Comparison of ENCODE assay signal across 8 cellular contexts in the genomic region with DNA sequence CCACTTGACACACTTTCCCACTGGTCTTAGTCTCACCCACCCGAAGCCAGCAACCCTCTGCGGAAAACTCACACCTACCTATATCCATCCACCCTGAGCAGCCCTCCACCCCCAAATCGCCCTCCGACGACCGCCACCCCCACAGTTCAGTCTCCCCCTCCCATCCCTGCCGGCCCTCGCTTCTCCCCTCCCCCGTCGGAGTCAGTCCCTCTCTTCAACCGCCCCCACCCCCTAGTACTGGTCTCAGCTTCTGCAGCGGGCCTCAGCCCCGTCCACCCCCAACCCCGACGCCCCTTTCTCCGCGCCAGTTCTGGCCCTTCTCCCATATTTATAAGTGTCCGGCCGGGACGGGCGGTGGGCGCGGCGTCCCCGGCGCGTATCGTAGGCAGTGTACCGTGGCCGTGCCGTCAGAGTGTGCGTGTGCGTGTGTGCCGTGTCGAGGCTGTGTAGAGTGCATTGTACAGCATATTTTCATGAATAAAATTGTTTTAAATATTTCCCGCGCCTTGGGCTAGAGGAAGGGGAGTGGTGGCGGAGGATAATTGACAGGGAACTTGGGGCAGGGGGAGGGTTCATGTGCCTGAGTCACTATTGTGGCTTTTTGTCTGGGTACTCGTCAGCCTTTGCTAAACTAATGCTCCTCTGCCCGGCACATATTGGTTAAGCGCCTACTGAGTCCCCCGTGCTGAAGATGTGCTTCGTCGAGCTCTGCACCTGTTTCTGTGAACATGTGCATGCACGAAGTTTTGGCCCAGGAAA. TPM values are rescaled to one million over a fixed set of nuclear protein-coding genes. Genes with fewer than 3 reads are reported as not detected.
A peak's percentile ranks its signal among the peaks of the same experiment; 100 is the strongest.
DNase-seq lines count a peak whose midpoint lies in the region; ATAC-seq and TF ChIP-seq lines count a peak whose summit lies in the region.

No MANE protein-coding gene starts in this region.

- DNase-seq in Kasumi-1 (lab: John Stamatoyannopoulos, UW) (peak; percentile 38 to 43), adipocyte (ENCODE audit: low read depth) (peak; percentile 56), lung (ENCODE audit: low spot score) (no peak), upper lobe of right lung (no peak), NCI-H1694 (lab: John Stamatoyannopoulos, UW) (no peak), NCI-H2081 treated with DMSO at 0.1 percent for 48 hours (lab: John Stamatoyannopoulos, UW) (no peak)

- no peak for TF ChIP-seq CTCF in lung (IDR thresholded peaks at IDR 0.05; ENCODE audit: control extremely low read depth, extremely low read depth)
- TF ChIP-seq CTCF in upper lobe of right lung (IDR thresholded peaks at IDR 0.05), result no peak

- intact Hi-C loops in upper lobe of right lung (cut with DNase I), result no loop called here

- ATAC-seq in lung (ENCODE audit: insufficient read depth, low FRiP score) (no peak), upper lobe of right lung (no peak), HG02623 (IDR thresholded peaks at IDR 0.05; ENCODE audit: unreplicated experiment) (no peak)

- H3K9me3 ChIP-seq in adipocyte (ENCODE audit: control insufficient read depth, low read length) (no peaks in the 10 kb centered on the region), lung (ENCODE audit: control insufficient read depth in 2 of 2, insufficient read depth in 1 of 2, low read length in 1 of 2) (no peaks in the 10 kb centered on the region), upper lobe of right lung (no peaks in the 10 kb centered on the region)

- peak overlapping the region; percentile 83 for H3K4me3 ChIP-seq in ACC112 (ENCODE audit: low read depth, low read length)
- H3K4me3 ChIP-seq in adipocyte (ENCODE audit: low read length), result no peak overlapping the region
- peak overlapping the region; percentile 53 for H3K4me3 ChIP-seq in lung
- peak overlapping the region; percentile 56 for H3K4me3 ChIP-seq in upper lobe of right lung

- 8 to 13% methylated on average over 45 of the region's 45 CpGs for WGBS in lung, 2 donors

- peak overlapping the region; percentile 71 for H2AFZ ChIP-seq in ACC112 (ENCODE audit: low read length, unreplicated experiment)

- H3K36me3 ChIP-seq in ACC112 (ENCODE audit: insufficient read depth, low read length), result no peaks in the 10 kb centered on the region
- no peaks in the 10 kb centered on the region for H3K36me3 ChIP-seq in adipocyte (ENCODE audit: control insufficient read depth, insufficient read depth, low read length, severe bottlenecking)
- H3K36me3 ChIP-seq in lung (ENCODE audit: control insufficient read depth in 2 of 2, insufficient read depth in 2 of 2, low read length in 2 of 2), result peaks cover 0 to 3% of the 10 kb centered on the region in 2 donors
- no peaks in the 10 kb centered on the region for H3K36me3 ChIP-seq in upper lobe of right lung

- H3K27me3 ChIP-seq in ACC112 (ENCODE audit: insufficient read depth, low read length) (peaks cover 34% of the 10 kb centered on the region), adipocyte (replicated peaks; ENCODE audit: control insufficient read depth, insufficient read depth, low read length) (peaks cover 49% of the 10 kb centered on the region), lung (ENCODE audit: control insufficient read depth, insufficient read depth) (no peaks in the 10 kb centered on the region), upper lobe of right lung (peaks cover 4% of the 10 kb centered on the region)

- no peak overlapping the region for H3K9ac ChIP-seq in adipocyte (ENCODE audit: low read length)

- H3K27ac ChIP-seq in ACC112 (ENCODE audit: low read depth, low read length), result peak overlapping the region; percentile 68; the same call in 1 of the 2 replicates
- peak overlapping the region in 1 of 2 donors; percentile 95 for H3K27ac ChIP-seq in lung (ENCODE audit: low read depth in 1 of 2, low read length in 1 of 2)
- H3K27ac ChIP-seq in upper lobe of right lung, result peak overlapping the region; percentile 85

- H3K4me1 ChIP-seq in ACC112 (ENCODE audit: control insufficient read depth, insufficient read depth, low read length, unreplicated experiment), result peaks cover 18% of the 10 kb centered on the region
- no peaks in the 10 kb centered on the region for H3K4me1 ChIP-seq in adipocyte (ENCODE audit: control insufficient read depth, insufficient read depth, low read length)
- peaks cover 2 to 17% of the 10 kb centered on the region in 2 donors for H3K4me1 ChIP-seq in lung (ENCODE audit: control insufficient read depth in 2 of 2, insufficient read depth in 2 of 2, low read length in 2 of 2)
- H3K4me1 ChIP-seq in upper lobe of right lung, result peaks cover 23% of the 10 kb centered on the region

- no peaks in the 10 kb centered on the region for H3K79me2 ChIP-seq in ACC112 (ENCODE audit: control insufficient read depth, insufficient read depth, low read length, unreplicated experiment)

RNA-seq across cellular contexts. Expression of a gene that starts 22.0 kb away (rescaled TPM):
- total RNA-seq in lung (1 to 10 TPM; 1.4 to 2.9 TPM), upper lobe of right lung (0.43 TPM)
- under 1 TPM; 0.22 to 0.31 TPM for polyA plus RNA-seq in lung

Comparison
In these comparisons a context has a peak if more than half of its experiments do, and no peak if none do; other contexts are left out.
1. DNase-seq: peak in Kasumi-1 (2 of 2) and adipocyte (single experiment); none in lung (single experiment), upper lobe of right lung (single experiment), NCI-H1694 (single experiment) and NCI-H2081 treated with DMSO at 0.1 percent for 48 hours (single experiment).